9 cellular contexts compared by ENCODE assay signal in the genomic region with DNA sequence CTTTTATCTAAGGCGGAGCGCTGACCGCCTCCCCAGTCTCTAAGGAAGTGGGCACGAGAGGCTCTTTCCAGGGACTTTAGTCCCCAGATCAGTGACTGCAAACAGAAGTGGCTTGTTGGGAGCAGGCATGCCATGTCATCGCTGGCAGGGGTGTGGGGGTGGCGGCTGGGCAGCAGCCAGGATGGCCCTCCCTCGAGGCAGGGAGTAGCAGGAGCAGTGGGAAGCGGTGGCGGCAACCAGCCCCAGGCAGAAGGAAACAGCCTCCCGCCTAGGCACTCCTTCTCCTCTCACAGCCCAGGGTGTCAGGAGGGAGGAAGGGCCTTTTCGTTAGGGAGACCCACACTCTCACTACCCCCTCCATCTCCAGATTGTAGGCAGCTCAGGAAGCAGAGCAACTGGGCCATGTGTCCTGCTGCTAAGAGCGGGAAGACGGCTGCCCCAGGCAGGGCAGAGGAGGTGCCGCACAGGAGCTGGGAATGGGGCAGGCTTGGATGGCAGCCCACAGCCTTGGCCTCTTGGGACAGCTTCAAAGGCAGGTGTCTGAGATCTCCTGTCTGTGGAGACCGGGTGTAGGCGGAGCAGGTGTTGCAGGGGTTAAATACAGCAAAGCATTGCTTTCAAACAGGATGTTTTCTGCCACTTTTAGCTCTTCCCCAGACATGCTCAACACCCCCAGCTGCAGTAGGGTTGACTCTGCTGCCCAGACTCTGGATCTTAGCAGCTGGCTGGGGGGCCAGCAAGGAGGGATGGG. TPM values are rescaled to one million over a fixed set of nuclear protein-coding genes. Genes with fewer than 3 reads are reported as not detected.
A peak's percentile ranks its signal among the peaks of the same experiment; 100 is the strongest.
DNase-seq lines count a peak whose midpoint lies in the region; ATAC-seq and TF ChIP-seq lines count a peak whose summit lies in the region.
"Had no signal": no experiment of that assay in that cellular context is flagged by ENCODE, and none has a peak within 500 bp of the region (broad histone marks: within the 10 kb centered on the region; RNA-seq: fewer than 3 reads in every experiment).

No MANE protein-coding gene starts in this region.

- no peak overlapping the region for H3K27ac ChIP-seq in coronary artery
- H3K27ac ChIP-seq in suprapubic skin, result peak overlapping the region; percentile 0
- H3K27ac ChIP-seq: VCaP had no signal

- intact Hi-C loops in Right ventricle myocardium superior (cut with DNase I), result no loop called here
- intact Hi-C loops in cardiac septum (cut with DNase I), result no loop called here

- H3K36me3 ChIP-seq in suprapubic skin, result peaks cover 8% of the 10 kb centered on the region

- no peak for TF ChIP-seq POLR2A in suprapubic skin (IDR thresholded peaks at IDR 0.05)

- peak; percentile 52 for DNase-seq in Right ventricle myocardium superior
- no peak for DNase-seq in cardiac septum (ENCODE audit: low spot score)
- DNase-seq in RPMI7951 (ENCODE audit: low read depth), result peak; percentile 70
- no peak for DNase-seq in coronary artery (ENCODE audit: low spot score)
- no peak for DNase-seq in suprapubic skin (ENCODE audit: low spot score in 2 of 2)
- DNase-seq in dedifferentiated amniotic fluid mesenchymal stem cell (ENCODE audit: extremely low spot score), result no peak
- no peak for DNase-seq in NCI-H146 (lab: John Stamatoyannopoulos, UW)

- TF ChIP-seq EP300 in suprapubic skin (IDR thresholded peaks at IDR 0.05), result no peak

- peaks cover 49% of the 10 kb centered on the region for H3K4me1 ChIP-seq in suprapubic skin

- no peaks in the 10 kb centered on the region for H3K27me3 ChIP-seq in suprapubic skin

- ATAC-seq in Right ventricle myocardium superior (ENCODE audit: poor library complexity) (peak; percentile 48), HG02884 (IDR thresholded peaks at IDR 0.05; ENCODE audit: unreplicated experiment) (peak; percentile 62)

- TF ChIP-seq CTCF in coronary artery (IDR thresholded peaks at IDR 0.05) (no peak), suprapubic skin (IDR thresholded peaks at IDR 0.05) (no peak)

- H3K4me3 ChIP-seq in coronary artery (peak overlapping the region; percentile 41), suprapubic skin (no peak overlapping the region)

- no peaks in the 10 kb centered on the region for H3K9me3 ChIP-seq in suprapubic skin

- 53% methylated on average over 5 of the region's 16 CpGs for WGBS in suprapubic skin

RNA-seq across cellular contexts. Expression of a gene that starts 21.8 kb away (rescaled TPM):
- total RNA-seq in Right ventricle myocardium superior (0.11 TPM), cardiac septum (1.3 TPM), suprapubic skin (10 to 100 TPM; 36.7 to 47.9 (median 41.2) TPM)
- 17.4 and 22.9 TPM in 2 replicates for total RNA-seq in RPMI7951 (2014; rRNA removed; shearing (Covaris generic))

Comparison
In these comparisons a context has a peak if more than half of its experiments do, and no peak if none do; other contexts are left out.
1. DNase-seq: peak in Right ventricle myocardium superior (single experiment) and RPMI7951 (single experiment); none in cardiac septum (single experiment), coronary artery (single experiment), suprapubic skin (0 of 2), dedifferentiated amniotic fluid mesenchymal stem cell (single experiment) and NCI-H146 (single experiment).